8 cellular contexts compared by ENCODE assay signal in the genomic region with DNA sequence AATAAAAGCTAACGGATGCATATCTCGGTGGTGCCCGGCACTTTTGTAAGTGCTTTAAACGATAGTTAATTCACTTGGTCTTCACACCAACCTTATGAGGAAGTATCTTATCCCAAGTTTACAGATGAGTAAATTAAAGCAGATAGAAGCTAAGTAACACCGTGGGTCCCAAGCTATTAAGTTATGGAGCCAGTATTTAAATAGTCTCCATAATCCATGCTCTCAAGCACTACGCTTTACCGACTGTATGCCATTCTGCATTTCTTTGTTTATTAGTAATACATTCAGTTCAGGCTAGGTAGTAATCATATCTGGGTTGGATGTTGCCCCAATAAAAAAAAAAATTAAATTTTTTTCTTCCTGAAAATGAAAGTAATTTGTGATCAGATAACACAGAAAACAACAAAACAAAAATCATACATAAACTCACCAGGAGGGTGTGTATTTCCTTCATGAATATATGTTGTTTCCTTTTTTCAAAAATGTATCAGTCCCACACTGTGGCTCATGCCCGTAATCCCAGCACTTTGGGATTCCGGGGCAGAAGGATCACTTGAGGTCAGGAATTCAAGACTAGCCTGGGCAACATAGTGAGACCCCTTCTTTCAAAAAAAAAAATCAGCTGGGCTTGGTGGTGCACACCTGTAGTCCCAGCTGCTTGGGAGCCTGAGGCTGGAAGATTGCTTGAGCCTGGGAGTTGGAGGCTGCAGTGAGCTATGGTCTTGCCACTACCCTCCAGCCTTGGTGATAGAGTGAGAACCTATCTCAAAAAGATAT. TPM values are rescaled to one million over a fixed set of nuclear protein-coding genes. Genes with fewer than 3 reads are reported as not detected.
DNase-seq lines count a peak whose midpoint lies in the region; ATAC-seq and TF ChIP-seq lines count a peak whose summit lies in the region.

No MANE protein-coding gene starts in this region.

- H3K27me3 Mint-ChIP-seq in activated B cell treated with CpG ODN at 0.5 μM for 24 hours, result no peaks in the 10 kb centered on the region

- H3K27ac Mint-ChIP-seq in activated B cell treated with CpG ODN at 0.5 μM for 24 hours, result peak overlapping the region; percentile 95

- peaks cover 0 to 11% (median under 1%) of the 10 kb centered on the region in 5 donors for H3K36me3 ChIP-seq in subcutaneous abdominal adipose tissue (ENCODE audit: control insufficient read depth in 5 of 5, insufficient read depth in 5 of 5, low read length in 5 of 5)

- peaks cover 30% of the 10 kb centered on the region for H3K36me3 Mint-ChIP-seq in activated B cell treated with CpG ODN at 0.5 μM for 24 hours (ENCODE audit: low read depth)

- H3K4me3 Mint-ChIP-seq in activated B cell treated with CpG ODN at 0.5 μM for 24 hours, result peak overlapping the region; percentile 99

- H3K4me3 ChIP-seq in iPS-11a (ENCODE audit: low read depth, low read length) (peak overlapping the region; percentile 81), subcutaneous abdominal adipose tissue (ENCODE audit: low read depth in 1 of 5, low read length in 5 of 5) (peak overlapping the region; percentile 77 to 96 (median 89))

- peak overlapping the region; percentile 92 for H3K27ac ChIP-seq in subcutaneous abdominal adipose tissue (ENCODE audit: low read depth, low read length)

- no peak for TF ChIP-seq CTCF in activated B cell treated with CpG ODN at 0.5 μM for 24 hours (IDR thresholded peaks at IDR 0.05)

- H3K9me3 Mint-ChIP-seq in activated B cell treated with CpG ODN at 0.5 μM for 24 hours, result no peaks in the 10 kb centered on the region

- H3K4me1 ChIP-seq in subcutaneous abdominal adipose tissue (ENCODE audit: control insufficient read depth in 5 of 5, insufficient read depth in 5 of 5, low read length in 5 of 5), result peaks cover 12 to 42% (median 34%) of the 10 kb centered on the region in 5 donors

- no peaks in the 10 kb centered on the region for H3K9me3 ChIP-seq in subcutaneous abdominal adipose tissue (ENCODE audit: control insufficient read depth in 5 of 5, low read length in 5 of 5)

- peaks cover 0 to 9% (median 0%) of the 10 kb centered on the region in 5 donors for H3K27me3 ChIP-seq in subcutaneous abdominal adipose tissue (ENCODE audit: control insufficient read depth in 5 of 5, insufficient read depth in 4 of 5, low read length in 5 of 5)

- H3K4me1 Mint-ChIP-seq in activated B cell treated with CpG ODN at 0.5 μM for 24 hours, result peaks cover 49% of the 10 kb centered on the region

- peak overlapping the region; percentile 87 to 98 (median 96) for H3K9ac ChIP-seq in subcutaneous abdominal adipose tissue (ENCODE audit: low read length in 5 of 5)

- peak; percentile 16 for DNase-seq in activated CD4-positive, alpha-beta T cell treated with anti-CD3 and anti-CD28 coated beads, Interleukin-2, amount 50 U/mL, for 1 hour
- DNase-seq in activated CD4-positive, alpha-beta T cell treated with anti-CD3 and anti-CD28 coated beads, Interleukin-2, amount 50 U/mL, for 48 hours, result no peak
- DNase-seq in activated B cell treated with CpG ODN at 0.5 μM for 24 hours, result no peak
- no peak for DNase-seq in DMS114 treated with DMSO at 0.1 percent for 48 hours (lab: John Stamatoyannopoulos, UW; ENCODE audit: unreplicated experiment)
- no peak for DNase-seq in NCI-H226

- intact Hi-C loops in activated B cell treated with CpG ODN at 0.5 μM for 24 hours (cut with micrococcal nuclease), result loop anchor here (1.0 kb wide), 1 partner anchor 88 kb away; no protein-coding TSS in a partner anchor

- POLR2A ChIA-PET in activated B cell treated with CpG ODN at 0.5 μM for 24 hours (lab: Charles Lee), result interaction anchor here (0.7 kb wide), 1 partner anchor 303 kb away, joined by 4 read pairs; no protein-coding TSS in a partner anchor

- ATAC-seq in activated B cell treated with CpG ODN at 0.5 μM for 24 hours (ENCODE audit: low read depth) (no peak), GM18858 (IDR thresholded peaks at IDR 0.05; ENCODE audit: unreplicated experiment) (no peak)

- CTCF ChIA-PET in activated B cell treated with CpG ODN at 0.5 μM for 24 hours (lab: Charles Lee), result interaction anchor here (1.2 to 3.1 kb wide), 5 partner anchors 9 to 98 kb away, joined by 3 to 20 read pairs (median 6); no protein-coding TSS in a partner anchor

RNA-seq across cellular contexts. Expression of gene M6PR, which starts 1.4 kb away (rescaled TPM):
- total RNA-seq in activated B cell treated with CpG ODN at 0.5 μM for 24 hours, result 202 and 229 TPM in 2 replicates

RNA-seq across cellular contexts. Expression of gene PHC1, which starts 36.6 kb away (rescaled TPM):
- total RNA-seq in activated B cell treated with CpG ODN at 0.5 μM for 24 hours, result 45.8 and 46.0 TPM in 2 replicates

RNA-seq across cellular contexts. Expression of gene KLRG1, which starts 38.5 kb away (rescaled TPM):
- total RNA-seq in activated B cell treated with CpG ODN at 0.5 μM for 24 hours, result 1.9 and 3.1 TPM in 2 replicates
